ENCODE assay signal across 11 cellular contexts in the genomic region with DNA sequence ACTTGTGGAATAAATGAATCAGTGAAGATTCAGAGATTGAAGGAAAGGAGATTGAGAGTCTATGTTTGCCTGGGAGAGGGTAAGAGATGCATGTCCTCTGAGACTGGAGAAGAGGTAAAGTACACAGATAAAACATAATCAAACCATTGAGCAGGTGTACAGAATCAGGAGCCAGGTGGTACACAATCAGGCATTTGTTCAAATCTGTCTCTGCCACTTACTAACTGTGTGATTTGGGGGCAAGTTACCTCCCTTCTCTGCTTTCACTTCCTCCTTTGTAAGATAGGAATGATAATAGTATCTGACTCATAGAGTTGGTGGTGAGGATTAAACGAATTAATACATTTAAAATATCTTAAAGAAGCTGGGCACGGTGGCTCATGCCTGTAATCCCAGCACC.
A peak's percentile ranks its signal among the peaks of the same experiment; 100 is the strongest.
DNase-seq lines count a peak whose midpoint lies in the region; ATAC-seq and TF ChIP-seq lines count a peak whose summit lies in the region.
"Had no signal": no experiment of that assay in that cellular context is flagged by ENCODE, and none has a peak within 500 bp of the region (broad histone marks: within the 10 kb centered on the region; RNA-seq: fewer than 3 reads in every experiment).

No MANE protein-coding gene starts in this region.

- H3K27me3 ChIP-seq in Panc1 (ENCODE audit: control insufficient read depth, insufficient read depth, low read length): no peaks in the 10 kb centered on the region
- peaks cover 0 to 4% of the 10 kb centered on the region in 2 donors for H3K27me3 ChIP-seq in naive thymus-derived CD4-positive, alpha-beta T cell (ENCODE audit: control insufficient read depth in 2 of 2, insufficient read depth in 2 of 2, low read length in 2 of 2)
- H3K27me3 ChIP-seq: BLaER1 had no signal

- no peaks in the 10 kb centered on the region for H3K4me1 ChIP-seq in Panc1 (ENCODE audit: control insufficient read depth, insufficient read depth, low read length)
- no peaks in the 10 kb centered on the region for H3K4me1 ChIP-seq in naive thymus-derived CD4-positive, alpha-beta T cell (ENCODE audit: control insufficient read depth in 2 of 2, insufficient read depth in 2 of 2, low read length in 2 of 2)

- CTCF ChIA-PET in Panc1 (lab: Charles Lee): no interaction called here
- CTCF ChIA-PET in activated CD4-positive, alpha-beta T cell treated with anti-CD3 and anti-CD28 coated beads for 36 hours (lab: Charles Lee): no interaction called here
- CTCF ChIA-PET in naive thymus-derived CD4-positive, alpha-beta T cell (lab: Charles Lee): no interaction called here

- POLR2A ChIA-PET in Panc1 (lab: Charles Lee): no interaction called here
- POLR2A ChIA-PET in activated CD4-positive, alpha-beta T cell treated with anti-CD3 and anti-CD28 coated beads for 36 hours (lab: Charles Lee): no interaction called here
- POLR2A ChIA-PET in naive thymus-derived CD4-positive, alpha-beta T cell (lab: Charles Lee): no interaction called here

- in situ Hi-C loops in Panc1 (cut with HindIII; ENCODE audit: low pct_unique_long_range_greater_than_20kb, low sequenced_read_pairs): no loop called here

- no peak overlapping the region for H3K27ac ChIP-seq in Panc1 (ENCODE audit: low read length)
- H3K27ac ChIP-seq in naive thymus-derived CD4-positive, alpha-beta T cell (ENCODE audit: low read depth, low read length): no peak overlapping the region
- H3K27ac ChIP-seq: BLaER1 had no signal

- no peaks in the 10 kb centered on the region for H3K36me3 Mint-ChIP-seq in activated T-helper 17 cell treated with anti-CD3 and anti-CD28 coated beads, Interleukin-2, amount 50 U/mL, for 72 hours (ENCODE audit: low read depth)
- H3K36me3 Mint-ChIP-seq in activated CD4-positive, alpha-beta T cell treated with anti-CD3 and anti-CD28 coated beads for 36 hours (ENCODE audit: low read depth): no peaks in the 10 kb centered on the region
- no peaks in the 10 kb centered on the region for H3K36me3 Mint-ChIP-seq in naive thymus-derived CD4-positive, alpha-beta T cell

- H3K27ac Mint-ChIP-seq in activated T-helper 17 cell treated with anti-CD3 and anti-CD28 coated beads, Interleukin-2, amount 50 U/mL, for 72 hours: no peak overlapping the region
- no peak overlapping the region for H3K27ac Mint-ChIP-seq in activated CD4-positive, alpha-beta T cell treated with anti-CD3 and anti-CD28 coated beads for 36 hours
- H3K27ac Mint-ChIP-seq in naive thymus-derived CD4-positive, alpha-beta T cell: no peak overlapping the region

- intact Hi-C loops in Panc1 (cut with micrococcal nuclease; ENCODE audit: unreplicated experiment): no loop called here
- intact Hi-C loops in activated CD4-positive, alpha-beta T cell treated with anti-CD3 and anti-CD28 coated beads for 36 hours (cut with DNase I, micrococcal nuclease): no loop called here
- intact Hi-C loops in naive thymus-derived CD4-positive, alpha-beta T cell (cut with micrococcal nuclease): no loop called here

- no peaks in the 10 kb centered on the region for H3K9me3 ChIP-seq in Panc1 (ENCODE audit: control insufficient read depth, insufficient read depth, low read depth, low read length)
- H3K9me3 ChIP-seq in naive thymus-derived CD4-positive, alpha-beta T cell (ENCODE audit: control insufficient read depth in 2 of 3, low read length in 3 of 3): no peaks in the 10 kb centered on the region
- H3K9me3 ChIP-seq: BLaER1 had no signal

- DNase-seq in EL (peak; percentile 40), Panc1 (ENCODE audit: low read depth, low spot score) (no peak), amniotic stem cell (lab: John Stamatoyannopoulos, UW) (no peak)
- DNase-seq in activated CD4-positive, alpha-beta T cell treated with anti-CD3 and anti-CD28 coated beads for 36 hours: no peak
- no peak for DNase-seq in naive thymus-derived CD4-positive, alpha-beta T cell
- DNase-seq: NCI-H1930; stimulated activated CD4-positive, alpha-beta T cell treated with anti-CD3 and anti-CD28 coated beads, Interleukin-4, amount 100 ng/mL, for 1 hour had no signal

- peaks cover 20% of the 10 kb centered on the region for H3K27me3 Mint-ChIP-seq in activated T-helper 17 cell treated with anti-CD3 and anti-CD28 coated beads, Interleukin-2, amount 50 U/mL, for 72 hours
- peaks cover 16% of the 10 kb centered on the region for H3K27me3 Mint-ChIP-seq in activated CD4-positive, alpha-beta T cell treated with anti-CD3 and anti-CD28 coated beads for 36 hours
- H3K27me3 Mint-ChIP-seq in naive thymus-derived CD4-positive, alpha-beta T cell: peaks cover 20 to 37% (median 33%) of the 10 kb centered on the region in 5 donors

- no TSS peak for BruUV-seq in Panc1 (replicated peaks; lab: Mats Ljungman, UMichigan)

- no peak overlapping the region for H3K4me3 Mint-ChIP-seq in activated T-helper 17 cell treated with anti-CD3 and anti-CD28 coated beads, Interleukin-2, amount 50 U/mL, for 72 hours
- no peak overlapping the region for H3K4me3 Mint-ChIP-seq in activated CD4-positive, alpha-beta T cell treated with anti-CD3 and anti-CD28 coated beads for 36 hours
- H3K4me3 Mint-ChIP-seq in naive thymus-derived CD4-positive, alpha-beta T cell: no peak overlapping the region

- no peaks in the 10 kb centered on the region for H3K9me3 Mint-ChIP-seq in activated T-helper 17 cell treated with anti-CD3 and anti-CD28 coated beads, Interleukin-2, amount 50 U/mL, for 72 hours
- H3K9me3 Mint-ChIP-seq in activated CD4-positive, alpha-beta T cell treated with anti-CD3 and anti-CD28 coated beads for 36 hours (ENCODE audit: low read depth): no peaks in the 10 kb centered on the region
- H3K9me3 Mint-ChIP-seq in naive thymus-derived CD4-positive, alpha-beta T cell: peaks cover 0 to 1% (median 0%) of the 10 kb centered on the region in 11 donors

- no peak for TF ChIP-seq CTCF in Panc1 (IDR thresholded peaks at IDR 0.05)

- no peak overlapping the region for H3K4me3 ChIP-seq in Panc1 (ENCODE audit: low read depth in 2 of 2, low read length in 2 of 2)
- no peak overlapping the region for H3K4me3 ChIP-seq in naive thymus-derived CD4-positive, alpha-beta T cell (ENCODE audit: low read length)
- H3K4me3 ChIP-seq: BLaER1 had no signal

- ATAC-seq in GM19463 (IDR thresholded peaks at IDR 0.05; ENCODE audit: unreplicated experiment) (peak; percentile 66), HG03439 (IDR thresholded peaks at IDR 0.05; ENCODE audit: unreplicated experiment) (peak; percentile 64), Panc1 (peak; percentile 40; the same call in 1 of the 2 replicates)
- no peak for ATAC-seq in activated T-helper 17 cell treated with anti-CD3 and anti-CD28 coated beads, Interleukin-2, amount 50 U/mL, for 72 hours (replicated peaks)
- no peak for ATAC-seq in activated CD4-positive, alpha-beta T cell treated with anti-CD3 and anti-CD28 coated beads for 36 hours
- no peak for ATAC-seq in naive thymus-derived CD4-positive, alpha-beta T cell

- no peaks in the 10 kb centered on the region for H3K36me3 ChIP-seq in Panc1 (ENCODE audit: control insufficient read depth, insufficient read depth, low read length)
- no peaks in the 10 kb centered on the region for H3K36me3 ChIP-seq in naive thymus-derived CD4-positive, alpha-beta T cell (ENCODE audit: control insufficient read depth in 2 of 3, insufficient read depth in 3 of 3, low read length in 3 of 3)
- H3K36me3 ChIP-seq: BLaER1 had no signal

- H3K4me1 Mint-ChIP-seq in activated T-helper 17 cell treated with anti-CD3 and anti-CD28 coated beads, Interleukin-2, amount 50 U/mL, for 72 hours: no peaks in the 10 kb centered on the region
- H3K4me1 Mint-ChIP-seq in activated CD4-positive, alpha-beta T cell treated with anti-CD3 and anti-CD28 coated beads for 36 hours: no peaks in the 10 kb centered on the region
- peaks cover 0 to 12% (median 0%) of the 10 kb centered on the region in 7 donors for H3K4me1 Mint-ChIP-seq in naive thymus-derived CD4-positive, alpha-beta T cell

Comparison
In these comparisons a context has a peak if more than half of its experiments do, and no peak if none do; other contexts are left out.
1. ATAC-seq: peak in GM19463 (single experiment), HG03439 (single experiment) and Panc1 (single experiment); none in activated T-helper 17 cell treated with anti-CD3 and anti-CD28 coated beads, Interleukin-2, amount 50 U/mL, for 72 hours (single experiment), activated CD4-positive, alpha-beta T cell treated with anti-CD3 and anti-CD28 coated beads for 36 hours (single experiment) and naive thymus-derived CD4-positive, alpha-beta T cell (single experiment).